ENCODE assay signal across 8 cellular contexts in genomic region chr3:135918600-135918999, GRCh38. TPM values are rescaled to one million over a fixed set of nuclear protein-coding genes. Genes with fewer than 3 reads are reported as not detected.
A peak's percentile ranks its signal among the peaks of the same experiment; 100 is the strongest.
DNase-seq lines count a peak whose midpoint lies in the region; ATAC-seq and TF ChIP-seq lines count a peak whose summit lies in the region.

No MANE protein-coding gene starts in this region.

- H3K27ac Mint-ChIP-seq in osteocyte (ENCODE audit: unreplicated experiment): no peak overlapping the region
- no peak overlapping the region for H3K27ac Mint-ChIP-seq in stimulated activated effector memory CD8-positive, alpha-beta T cell treated with anti-CD3 and anti-CD28 coated beads, Interleukin-12 subunit alpha, Interleukin-12 subunit beta, amount 100 ng/mL, for 72 hours

- H3K36me3 Mint-ChIP-seq in osteocyte (ENCODE audit: unreplicated experiment): no peaks in the 10 kb centered on the region
- H3K36me3 Mint-ChIP-seq in stimulated activated effector memory CD8-positive, alpha-beta T cell treated with anti-CD3 and anti-CD28 coated beads, Interleukin-12 subunit alpha, Interleukin-12 subunit beta, amount 100 ng/mL, for 72 hours: no peaks in the 10 kb centered on the region

- CTCF ChIA-PET in Panc1 (lab: Charles Lee): no interaction called here

- H3K36me3 ChIP-seq in Panc1 (ENCODE audit: control insufficient read depth, insufficient read depth, low read length): no peaks in the 10 kb centered on the region

- intact Hi-C loops in Panc1 (cut with micrococcal nuclease; ENCODE audit: unreplicated experiment): loop anchor here (1.0 kb wide), 1 partner anchor 124 kb away; no protein-coding TSS in a partner anchor

- H3K4me3 Mint-ChIP-seq in osteocyte (ENCODE audit: unreplicated experiment): no peak overlapping the region
- no peak overlapping the region for H3K4me3 Mint-ChIP-seq in stimulated activated effector memory CD8-positive, alpha-beta T cell treated with anti-CD3 and anti-CD28 coated beads, Interleukin-12 subunit alpha, Interleukin-12 subunit beta, amount 100 ng/mL, for 72 hours

- TF ChIP-seq CTCF in Panc1 (IDR thresholded peaks at IDR 0.05) (peak; percentile 60; the same call in 1 of the 2 replicates), osteocyte (IDR thresholded peaks at IDR 0.05) (peak; percentile 69)

- no peaks in the 10 kb centered on the region for H3K4me1 ChIP-seq in Panc1 (ENCODE audit: control insufficient read depth, insufficient read depth, low read length)

- no peaks in the 10 kb centered on the region for H3K9me3 ChIP-seq in Panc1 (ENCODE audit: control insufficient read depth, insufficient read depth, low read depth, low read length)

- H3K27ac ChIP-seq in Panc1 (ENCODE audit: low read length): no peak overlapping the region

- DNase-seq in EL (peak; percentile 51), Panc1 (ENCODE audit: low read depth, low spot score) (no peak), fibroblast of gingiva (ENCODE audit: low read depth) (peak; percentile 55), osteocyte (ENCODE audit: extremely low spot score, unreplicated experiment) (no peak), NCI-H446 treated with DMSO at 0.1 percent for 48 hours (lab: John Stamatoyannopoulos, UW) (no peak), NCI-H2227 treated with DMSO at 0.1 percent for 48 hours (lab: John Stamatoyannopoulos, UW) (no peak)
- no peak for DNase-seq in stimulated activated effector memory CD8-positive, alpha-beta T cell treated with anti-CD3 and anti-CD28 coated beads, Interleukin-12 subunit alpha, Interleukin-12 subunit beta, amount 100 ng/mL, for 72 hours (ENCODE audit: low spot score in 2 of 2)

- no peaks in the 10 kb centered on the region for H3K27me3 ChIP-seq in Panc1 (ENCODE audit: control insufficient read depth, insufficient read depth, low read length)

- BruUV-seq in Panc1 (replicated peaks; lab: Mats Ljungman, UMichigan): no TSS peak

- ATAC-seq in Panc1 (peak; percentile 73), HG03469 (IDR thresholded peaks at IDR 0.05; ENCODE audit: unreplicated experiment) (no peak)
- no peak for ATAC-seq in stimulated activated effector memory CD8-positive, alpha-beta T cell treated with anti-CD3 and anti-CD28 coated beads, Interleukin-12 subunit alpha, Interleukin-12 subunit beta, amount 100 ng/mL, for 72 hours

- in situ Hi-C loops in Panc1 (cut with HindIII; ENCODE audit: low pct_unique_long_range_greater_than_20kb, low sequenced_read_pairs): no loop called here

- H3K27me3 Mint-ChIP-seq in osteocyte (ENCODE audit: unreplicated experiment): no peaks in the 10 kb centered on the region

- POLR2A ChIA-PET in Panc1 (lab: Charles Lee): no interaction called here

- no peaks in the 10 kb centered on the region for H3K4me1 Mint-ChIP-seq in osteocyte (ENCODE audit: unreplicated experiment)
- H3K4me1 Mint-ChIP-seq in stimulated activated effector memory CD8-positive, alpha-beta T cell treated with anti-CD3 and anti-CD28 coated beads, Interleukin-12 subunit alpha, Interleukin-12 subunit beta, amount 100 ng/mL, for 72 hours: no peaks in the 10 kb centered on the region

- H3K4me3 ChIP-seq in Panc1 (ENCODE audit: low read depth in 2 of 2, low read length in 2 of 2): no peak overlapping the region

- H3K9me3 Mint-ChIP-seq in osteocyte (ENCODE audit: unreplicated experiment): no peaks in the 10 kb centered on the region
- no peaks in the 10 kb centered on the region for H3K9me3 Mint-ChIP-seq in stimulated activated effector memory CD8-positive, alpha-beta T cell treated with anti-CD3 and anti-CD28 coated beads, Interleukin-12 subunit alpha, Interleukin-12 subunit beta, amount 100 ng/mL, for 72 hours

RNA-seq across cellular contexts. Expression of gene PPP2R3A, which starts 46.9 kb away (rescaled TPM):
- total RNA-seq in Panc1 (2021; ENCODE audit: unreplicated experiment): 8.1 TPM
- polyA plus RNA-seq in Panc1 (2012; ENCODE audit: insufficient read length): 3.6 TPM
- 18.7 and 19.2 TPM in 2 replicates for total RNA-seq in osteocyte

Comparison
In these comparisons a context has a peak if more than half of its experiments do, and no peak if none do; other contexts are left out.
1. DNase-seq: peak in EL (single experiment) and fibroblast of gingiva (single experiment); none in Panc1 (single experiment), osteocyte (single experiment), stimulated activated effector memory CD8-positive, alpha-beta T cell treated with anti-CD3 and anti-CD28 coated beads, Interleukin-12 subunit alpha, Interleukin-12 subunit beta, amount 100 ng/mL, for 72 hours (0 of 2), NCI-H446 treated with DMSO at 0.1 percent for 48 hours (single experiment) and NCI-H2227 treated with DMSO at 0.1 percent for 48 hours (single experiment).